In the genomic region with DNA sequence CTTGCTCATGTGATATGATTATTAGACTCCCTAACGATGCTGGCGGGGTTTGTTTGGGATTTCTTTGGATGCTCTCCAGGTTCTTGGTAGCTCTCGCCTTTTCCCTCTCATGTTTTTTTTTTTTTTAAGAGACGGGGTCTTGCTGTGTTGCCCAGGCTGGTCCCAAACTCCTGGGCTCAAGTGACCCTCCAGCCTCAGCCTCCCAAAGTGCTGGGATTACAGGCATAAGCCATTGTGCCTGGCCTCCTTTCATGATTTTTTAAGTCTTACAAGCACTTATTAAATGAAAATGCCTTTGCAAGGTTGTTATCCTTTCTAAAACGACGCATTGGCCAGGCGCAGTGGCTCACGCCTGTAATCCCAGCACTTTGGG, we compare ENCODE assay signal across 1 cellular context.
TF ChIP-seq lines count a peak whose summit lies in the region.

No MANE protein-coding gene starts in this region.

TF ChIP-seq in HEK293, 187 proteins besides CTCF, POLR2A, EP300 and RAD21 (continued from another document):
- TF ChIP-seq, protein P1, sequence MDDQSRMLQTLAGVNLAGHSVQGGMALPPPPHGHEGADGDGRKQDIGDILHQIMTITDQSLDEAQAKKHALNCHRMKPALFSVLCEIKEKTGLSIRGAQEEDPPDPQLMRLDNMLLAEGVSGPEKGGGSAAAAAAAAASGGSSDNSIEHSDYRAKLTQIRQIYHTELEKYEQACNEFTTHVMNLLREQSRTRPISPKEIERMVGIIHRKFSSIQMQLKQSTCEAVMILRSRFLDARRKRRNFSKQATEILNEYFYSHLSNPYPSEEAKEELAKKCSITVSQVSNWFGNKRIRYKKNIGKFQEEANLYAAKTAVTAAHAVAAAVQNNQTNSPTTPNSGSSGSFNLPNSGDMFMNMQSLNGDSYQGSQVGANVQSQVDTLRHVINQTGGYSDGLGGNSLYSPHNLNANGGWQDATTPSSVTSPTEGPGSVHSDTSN (CRISPR knock-in tag; IDR thresholded peaks at IDR 0.05), result no peak
